Comparison of ENCODE assay signal across 1 cellular context in genomic region chrY:20576460-20576859, GRCh38.
TF ChIP-seq lines count a peak whose summit lies in the region.

No MANE protein-coding gene starts in this region.

TF ChIP-seq in WTC11, 78 proteins besides CTCF, POLR2A, EP300 and RAD21 (continued from another document):
- no peak for TF ChIP-seq ATF2 (CRISPR knock-in tag; IDR thresholded peaks at IDR 0.05; ENCODE audit: borderline replicate concordance, low read depth)
- TF ChIP-seq GRHL2 (CRISPR knock-in tag; IDR thresholded peaks at IDR 0.05; ENCODE audit: insufficient replicate concordance, severe bottlenecking): no peak
